ENCODE assay signal across 1 cellular context in genomic region chr4:94451669-94452475, GRCh38.
A peak's percentile ranks its signal among the peaks of the same experiment; 100 is the strongest.
TF ChIP-seq lines count a peak whose summit lies in the region.

A gene with protein sequence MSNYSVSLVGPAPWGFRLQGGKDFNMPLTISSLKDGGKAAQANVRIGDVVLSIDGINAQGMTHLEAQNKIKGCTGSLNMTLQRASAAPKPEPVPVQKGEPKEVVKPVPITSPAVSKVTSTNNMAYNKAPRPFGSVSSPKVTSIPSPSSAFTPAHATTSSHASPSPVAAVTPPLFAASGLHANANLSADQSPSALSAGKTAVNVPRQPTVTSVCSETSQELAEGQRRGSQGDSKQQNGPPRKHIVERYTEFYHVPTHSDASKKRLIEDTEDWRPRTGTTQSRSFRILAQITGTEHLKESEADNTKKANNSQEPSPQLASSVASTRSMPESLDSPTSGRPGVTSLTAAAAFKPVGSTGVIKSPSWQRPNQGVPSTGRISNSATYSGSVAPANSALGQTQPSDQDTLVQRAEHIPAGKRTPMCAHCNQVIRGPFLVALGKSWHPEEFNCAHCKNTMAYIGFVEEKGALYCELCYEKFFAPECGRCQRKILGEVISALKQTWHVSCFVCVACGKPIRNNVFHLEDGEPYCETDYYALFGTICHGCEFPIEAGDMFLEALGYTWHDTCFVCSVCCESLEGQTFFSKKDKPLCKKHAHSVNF (plus strand): TSS chr4:94451942. CDS start chr4:94455289, 3,347 bp downstream.

TF ChIP-seq in SK-N-SH, 30 proteins besides CTCF, POLR2A, EP300 and RAD21 (continued from another document):
- TF ChIP-seq, protein P1, sequence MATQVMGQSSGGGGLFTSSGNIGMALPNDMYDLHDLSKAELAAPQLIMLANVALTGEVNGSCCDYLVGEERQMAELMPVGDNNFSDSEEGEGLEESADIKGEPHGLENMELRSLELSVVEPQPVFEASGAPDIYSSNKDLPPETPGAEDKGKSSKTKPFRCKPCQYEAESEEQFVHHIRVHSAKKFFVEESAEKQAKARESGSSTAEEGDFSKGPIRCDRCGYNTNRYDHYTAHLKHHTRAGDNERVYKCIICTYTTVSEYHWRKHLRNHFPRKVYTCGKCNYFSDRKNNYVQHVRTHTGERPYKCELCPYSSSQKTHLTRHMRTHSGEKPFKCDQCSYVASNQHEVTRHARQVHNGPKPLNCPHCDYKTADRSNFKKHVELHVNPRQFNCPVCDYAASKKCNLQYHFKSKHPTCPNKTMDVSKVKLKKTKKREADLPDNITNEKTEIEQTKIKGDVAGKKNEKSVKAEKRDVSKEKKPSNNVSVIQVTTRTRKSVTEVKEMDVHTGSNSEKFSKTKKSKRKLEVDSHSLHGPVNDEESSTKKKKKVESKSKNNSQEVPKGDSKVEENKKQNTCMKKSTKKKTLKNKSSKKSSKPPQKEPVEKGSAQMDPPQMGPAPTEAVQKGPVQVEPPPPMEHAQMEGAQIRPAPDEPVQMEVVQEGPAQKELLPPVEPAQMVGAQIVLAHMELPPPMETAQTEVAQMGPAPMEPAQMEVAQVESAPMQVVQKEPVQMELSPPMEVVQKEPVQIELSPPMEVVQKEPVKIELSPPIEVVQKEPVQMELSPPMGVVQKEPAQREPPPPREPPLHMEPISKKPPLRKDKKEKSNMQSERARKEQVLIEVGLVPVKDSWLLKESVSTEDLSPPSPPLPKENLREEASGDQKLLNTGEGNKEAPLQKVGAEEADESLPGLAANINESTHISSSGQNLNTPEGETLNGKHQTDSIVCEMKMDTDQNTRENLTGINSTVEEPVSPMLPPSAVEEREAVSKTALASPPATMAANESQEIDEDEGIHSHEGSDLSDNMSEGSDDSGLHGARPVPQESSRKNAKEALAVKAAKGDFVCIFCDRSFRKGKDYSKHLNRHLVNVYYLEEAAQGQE (IDR thresholded peaks at IDR 0.05; ENCODE audit: low read depth, low read length): 0 out of 2 replicates have a peak, but pooled peaks have one; percentile 7
- peak; percentile 69 for TF ChIP-seq POLR2AphosphoS5 (IDR thresholded peaks at IDR 0.05; ENCODE audit: low read depth, low read length)
- TF ChIP-seq FOXM1 (IDR thresholded peaks at IDR 0.05; ENCODE audit: low read depth): 0 out of 2 replicates have a peak, but pooled peaks have one; percentile 26
- TF ChIP-seq SIN3A (IDR thresholded peaks at IDR 0.05; ENCODE audit: borderline replicate concordance, low read depth, low read length): peak; percentile 37; the same call in 1 of the 2 replicates
- no peak for TF ChIP-seq FOSL2 (IDR thresholded peaks at IDR 0.05; ENCODE audit: borderline replicate concordance, low read depth)
- no peak for TF ChIP-seq RXRA (IDR thresholded peaks at IDR 0.05; ENCODE audit: borderline replicate concordance, low read depth)
- TF ChIP-seq IRF3 (IDR thresholded peaks at IDR 0.05; ENCODE audit: low read depth, low read length): no peak
- no peak for TF ChIP-seq ZBTB33 (IDR thresholded peaks at IDR 0.05; ENCODE audit: borderline replicate concordance, low read depth)
- peak; percentile 73 for TF ChIP-seq ELF1 (IDR thresholded peaks at IDR 0.05)
- TF ChIP-seq, protein P2, sequence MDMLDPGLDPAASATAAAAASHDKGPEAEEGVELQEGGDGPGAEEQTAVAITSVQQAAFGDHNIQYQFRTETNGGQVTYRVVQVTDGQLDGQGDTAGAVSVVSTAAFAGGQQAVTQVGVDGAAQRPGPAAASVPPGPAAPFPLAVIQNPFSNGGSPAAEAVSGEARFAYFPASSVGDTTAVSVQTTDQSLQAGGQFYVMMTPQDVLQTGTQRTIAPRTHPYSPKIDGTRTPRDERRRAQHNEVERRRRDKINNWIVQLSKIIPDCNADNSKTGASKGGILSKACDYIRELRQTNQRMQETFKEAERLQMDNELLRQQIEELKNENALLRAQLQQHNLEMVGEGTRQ (IDR thresholded peaks at IDR 0.05; ENCODE audit: borderline replicate concordance, low read depth, low read length): no peak
- TF ChIP-seq, protein P3, sequence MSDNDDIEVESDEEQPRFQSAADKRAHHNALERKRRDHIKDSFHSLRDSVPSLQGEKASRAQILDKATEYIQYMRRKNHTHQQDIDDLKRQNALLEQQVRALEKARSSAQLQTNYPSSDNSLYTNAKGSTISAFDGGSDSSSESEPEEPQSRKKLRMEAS (IDR thresholded peaks at IDR 0.05; ENCODE audit: low read depth): peak; percentile 24; the same call in 1 of the 2 replicates
